In the genomic region with DNA sequence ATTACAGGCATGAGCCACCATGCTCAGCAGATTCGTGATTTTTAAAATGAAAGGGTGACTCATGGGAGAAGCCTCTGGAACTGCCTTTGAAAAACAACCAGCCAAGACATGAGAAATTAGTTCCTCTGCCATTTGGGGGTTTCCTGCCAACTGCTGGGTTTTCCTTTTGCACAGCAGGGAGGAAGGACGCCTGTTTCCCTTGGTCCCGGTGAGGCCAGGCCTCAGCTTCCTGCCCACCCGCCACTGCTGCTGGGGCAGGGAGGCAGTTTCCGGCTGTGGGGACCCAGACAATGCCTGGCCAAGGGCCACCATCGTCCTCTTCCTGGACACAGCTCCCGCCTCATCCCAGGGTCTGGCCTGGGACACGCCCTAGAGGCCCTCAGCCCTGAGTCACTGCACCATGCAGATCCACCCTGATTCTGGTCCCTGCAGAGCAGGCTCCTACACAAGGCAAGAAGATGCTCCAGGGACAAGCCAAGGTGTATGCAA, we compare ENCODE assay signal across 8 cellular contexts. TPM values are rescaled to one million over a fixed set of nuclear protein-coding genes. Genes with fewer than 3 reads are reported as not detected.
A peak's percentile ranks its signal among the peaks of the same experiment; 100 is the strongest.
DNase-seq lines count a peak whose midpoint lies in the region; TF ChIP-seq lines count a peak whose summit lies in the region.

No MANE protein-coding gene starts in this region.

- no peak overlapping the region for H3K4me3 Mint-ChIP-seq in Caco-2 (ENCODE audit: unreplicated experiment)

- H3K9me3 ChIP-seq in stomach smooth muscle (ENCODE audit: control insufficient read depth in 2 of 2, low read length in 2 of 2) (no peaks in the 10 kb centered on the region), Caco-2 (no peaks in the 10 kb centered on the region)

- POLR2A ChIA-PET in Caco-2 (lab: Charles Lee) = no interaction called here

- peaks cover 14 to 17% of the 10 kb centered on the region in 2 donors for H3K36me3 ChIP-seq in stomach smooth muscle (ENCODE audit: control insufficient read depth in 2 of 2, insufficient read depth in 2 of 2, low read length in 2 of 2)
- H3K36me3 ChIP-seq in Caco-2 (ENCODE audit: control insufficient read depth, insufficient read depth, low read length) = no peaks in the 10 kb centered on the region

- intact Hi-C loops in Caco-2 (cut with micrococcal nuclease; ENCODE audit: unreplicated experiment) = no loop called here

- H3K9me3 Mint-ChIP-seq in Caco-2 (ENCODE audit: unreplicated experiment) = no peaks in the 10 kb centered on the region

- no peak overlapping the region for H3K4me3 ChIP-seq in Jurkat, Clone E6-1 (ENCODE audit: low read length)
- peak overlapping the region in 1 of 2 donors; percentile 55 for H3K4me3 ChIP-seq in stomach smooth muscle (ENCODE audit: low read length in 2 of 2)
- no peak overlapping the region for H3K4me3 ChIP-seq in Caco-2 (ENCODE audit: low read depth, low read length)

- H3K36me3 Mint-ChIP-seq in Caco-2 (ENCODE audit: insufficient read depth, unreplicated experiment) = peaks cover 12% of the 10 kb centered on the region

- H3K9ac ChIP-seq in stomach smooth muscle (ENCODE audit: low read length in 2 of 2) = peak overlapping the region; percentile 2 to 47

- no peak for TF ChIP-seq CTCF in AG09319 (IDR thresholded peaks at IDR 0.05; ENCODE audit: low read depth, low read length)
- TF ChIP-seq CTCF in Caco-2 (IDR thresholded peaks at IDR 0.05; ENCODE audit: insufficient read depth in 1 of 2, low read depth in 1 of 2, low read length in 1 of 2, severe bottlenecking in 1 of 2, unreplicated experiment in 1 of 2) = no peak

- H3K27me3 ChIP-seq in stomach smooth muscle (ENCODE audit: control insufficient read depth in 1 of 2, insufficient read depth in 2 of 2, low read length in 2 of 2) (no peaks in the 10 kb centered on the region), Caco-2 (replicated peaks; ENCODE audit: control insufficient read depth, insufficient read depth, low read length) (no peaks in the 10 kb centered on the region)

- H3K27ac Mint-ChIP-seq in Caco-2 (ENCODE audit: unreplicated experiment) = no peak overlapping the region

- CTCF ChIA-PET in Caco-2 (lab: Charles Lee) = no interaction called here

- peak overlapping the region; percentile 85 for H3K27ac ChIP-seq in stomach smooth muscle (ENCODE audit: low read length)

- DNase-seq in AG09319 (ENCODE audit: extremely low read depth, low read depth) (peak; percentile 35), amniotic epithelial cell (ENCODE audit: low read depth) (peak; percentile 87), iris pigment epithelial cell (ENCODE audit: low read depth) (peak; percentile 89), Caco-2 (no peak), NCI-H2227 treated with DMSO at 0.1 percent for 48 hours (lab: John Stamatoyannopoulos, UW) (no peak)
- DNase-seq in Jurkat, Clone E6-1 (ENCODE audit: low read depth, low spot score) = peak; percentile 43
- no peak for DNase-seq in effector CD4-positive, alpha-beta T cell

- no TSS peak for BruUV-seq in Caco-2 (replicated peaks; lab: Mats Ljungman, UMichigan)

- peaks cover 59% of the 10 kb centered on the region for H3K4me1 ChIP-seq in stomach smooth muscle (ENCODE audit: control insufficient read depth, insufficient read depth, low read length)
- 0 out of 2 replicates have a peak, but pooled peaks cover 3% of the 10 kb centered on the region for H3K4me1 ChIP-seq in Caco-2

- H3K27me3 Mint-ChIP-seq in Caco-2 (ENCODE audit: insufficient read depth, unreplicated experiment) = no peaks in the 10 kb centered on the region

- H3K4me1 Mint-ChIP-seq in Caco-2 (ENCODE audit: low read depth, unreplicated experiment) = peaks cover 2% of the 10 kb centered on the region

RNA-seq across cellular contexts. Expression of a gene that starts 10.2 kb away (rescaled TPM):
- polyA plus RNA-seq in Jurkat, Clone E6-1 (2012; ENCODE audit: insufficient read depth, insufficient read length) = 19.5 TPM
- total RNA-seq in Caco-2 (2022) = 18.9 and 25.8 TPM in 2 replicates

RNA-seq across cellular contexts. Expression of a gene that starts 40.1 kb away (rescaled TPM):
- 45.6 TPM for polyA plus RNA-seq in Jurkat, Clone E6-1 (2012; ENCODE audit: insufficient read depth, insufficient read length)
- total RNA-seq in Caco-2 (2022) = 63.0 and 63.7 TPM in 2 replicates

Comparison
In these comparisons a context has a peak if more than half of its experiments do, and no peak if none do; other contexts are left out.
1. DNase-seq: peak in AG09319 (single experiment), Jurkat, Clone E6-1 (single experiment), amniotic epithelial cell (single experiment) and iris pigment epithelial cell (single experiment); none in effector CD4-positive, alpha-beta T cell (single experiment), Caco-2 (0 of 2) and NCI-H2227 treated with DMSO at 0.1 percent for 48 hours (single experiment).